Comparison of ENCODE assay signal across 25 cellular contexts in the genomic region with DNA sequence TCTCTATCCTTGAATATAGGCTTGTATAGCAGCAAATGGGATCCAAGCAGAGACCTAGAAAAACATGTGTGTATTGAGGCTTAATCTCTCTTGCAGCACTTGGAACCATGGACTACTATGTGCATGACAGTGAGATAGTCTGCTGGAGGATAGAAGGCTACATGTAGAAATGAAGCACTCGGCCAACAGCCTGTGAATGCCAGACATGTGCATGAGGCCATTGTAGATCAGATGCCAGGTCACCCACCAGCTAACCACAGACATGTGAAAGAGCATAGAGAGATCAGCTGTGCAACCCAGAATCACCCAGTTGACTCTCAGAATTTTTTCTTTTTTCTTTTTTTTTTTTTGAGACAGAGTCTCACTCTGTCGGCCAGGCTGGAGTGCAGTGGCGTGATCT.
DNase-seq lines count a peak whose midpoint lies in the region; ATAC-seq, FAIRE-seq and TF ChIP-seq lines count a peak whose summit lies in the region.
"Had no signal": no experiment of that assay in that cellular context is flagged by ENCODE, and none has a peak within 500 bp of the region (broad histone marks: within the 10 kb centered on the region; RNA-seq: fewer than 3 reads in every experiment).

No MANE protein-coding gene starts in this region.

- TF ChIP-seq POLR2A in GM12891 (IDR thresholded peaks at IDR 0.05; ENCODE audit: low read depth, low read length) = no peak

- no peaks in the 10 kb centered on the region for H3K27me3 ChIP-seq in naive thymus-derived CD4-positive, alpha-beta T cell (ENCODE audit: control insufficient read depth in 2 of 2, insufficient read depth in 2 of 2, low read length in 2 of 2)
- H3K27me3 ChIP-seq in colonic mucosa = no peaks in the 10 kb centered on the region
- H3K27me3 ChIP-seq: spleen, testis had no signal

- peaks cover 0 to 51% (median 6%) of the 10 kb centered on the region in 3 experiments for H3K36me3 ChIP-seq in naive thymus-derived CD4-positive, alpha-beta T cell (ENCODE audit: control insufficient read depth in 2 of 3, insufficient read depth in 3 of 3, low read length in 3 of 3)
- no peaks in the 10 kb centered on the region for H3K36me3 ChIP-seq in colonic mucosa

- POLR2A ChIA-PET in naive thymus-derived CD4-positive, alpha-beta T cell (lab: Charles Lee) = no interaction called here

- peak; percentile 33 for FAIRE-seq in GM12891 (lab: Jason Lieb, UNC)
- FAIRE-seq: HTR-8/SVneo, keratinocyte had no signal

- peaks cover 0 to 6% (median 0%) of the 10 kb centered on the region in 7 donors for H3K4me1 Mint-ChIP-seq in naive thymus-derived CD4-positive, alpha-beta T cell

- intact Hi-C loops in naive thymus-derived CD4-positive, alpha-beta T cell (cut with micrococcal nuclease) = loop anchor here in 1 of 2 donors (5.0 kb wide), 1 partner anchor 140 kb away; no protein-coding TSS in a partner anchor
- intact Hi-C loops in colonic mucosa (cut with DNase I) = no loop called here

- CTCF ChIA-PET in naive thymus-derived CD4-positive, alpha-beta T cell (lab: Charles Lee) = no interaction called here

- no peak for ATAC-seq in naive thymus-derived CD4-positive, alpha-beta T cell
- ATAC-seq in GM18511 (IDR thresholded peaks at IDR 0.05; ENCODE audit: unreplicated experiment) (no peak), HG02571 (IDR thresholded peaks at IDR 0.05; ENCODE audit: unreplicated experiment) (no peak)
- ATAC-seq: effector memory CD8-positive, alpha-beta T cell; naive thymus-derived CD8-positive, alpha-beta T cell; PC-3 had no signal

- no peak overlapping the region for H3K9ac ChIP-seq in colonic mucosa (ENCODE audit: low read depth in 2 of 2, low read length in 2 of 2)

- no peak for TF ChIP-seq CTCF in AG10803 (conservative IDR thresholded peaks at IDR 0.05; ENCODE audit: low read length)
- TF ChIP-seq CTCF in colonic mucosa (IDR thresholded peaks at IDR 0.05) = no peak

- peak; percentile 72 for DNase-seq in AG10803 (ENCODE audit: low read depth)
- DNase-seq in GM12891 (ENCODE audit: insufficient read length, low spot score) = no peak
- peak; percentile 14 for DNase-seq in cerebellum (ENCODE audit: low spot score)
- no peak for DNase-seq in naive thymus-derived CD4-positive, alpha-beta T cell
- no peak for DNase-seq in colonic mucosa
- no peak for DNase-seq in NCI-H1092 treated with DMSO at 0.1 percent for 48 hours (lab: John Stamatoyannopoulos, UW)
- DNase-seq: activated CD4-positive, alpha-beta T cell treated with anti-CD3 and anti-CD28 coated beads, Interleukin-2, amount 50 U/mL, for 1 hour; activated CD8-positive, alpha-beta memory T cell treated with anti-CD3 and anti-CD28 coated beads, Interleukin-2, amount 50 U/mL, for 48 hours; activated naive CD4-positive, alpha-beta T cell; amygdala; caudate nucleus; effector memory CD8-positive, alpha-beta T cell; mammary epithelial cell; naive thymus-derived CD8-positive, alpha-beta T cell; NCI-H1436; NCI-H2171 treated with DMSO at 0.1 percent for 48 hours; PC-3; spleen; stimulated activated CD4-positive, alpha-beta T cell treated with anti-CD3 and anti-CD28 coated beads, Interleukin-4, amount 100 ng/mL, for 4 hours; testis had no signal

- no peak overlapping the region for H3K4me3 ChIP-seq in AG10803 (ENCODE audit: low read length)
- no peak overlapping the region for H3K4me3 ChIP-seq in naive thymus-derived CD4-positive, alpha-beta T cell (ENCODE audit: low read length)
- no peak overlapping the region for H3K4me3 ChIP-seq in colonic mucosa
- H3K4me3 ChIP-seq: spleen, testis had no signal

- H3K27ac ChIP-seq in naive thymus-derived CD4-positive, alpha-beta T cell (ENCODE audit: low read depth, low read length) = no peak overlapping the region
- H3K27ac ChIP-seq in colonic mucosa = no peak overlapping the region
- H3K27ac ChIP-seq: spleen, testis had no signal

- no peaks in the 10 kb centered on the region for H3K9me3 ChIP-seq in naive thymus-derived CD4-positive, alpha-beta T cell (ENCODE audit: control insufficient read depth in 2 of 3, low read length in 3 of 3)
- H3K9me3 ChIP-seq in colonic mucosa = no peaks in the 10 kb centered on the region
- H3K9me3 ChIP-seq: spleen, testis had no signal

- peak overlapping the region in 6 of 9 donors; percentile 5 to 70 (median 33) for H3K27ac Mint-ChIP-seq in naive thymus-derived CD4-positive, alpha-beta T cell
- H3K27ac Mint-ChIP-seq: progenitor cell of endocrine pancreas had no signal

- H3K27me3 Mint-ChIP-seq in naive thymus-derived CD4-positive, alpha-beta T cell = no peaks in the 10 kb centered on the region
- H3K27me3 Mint-ChIP-seq: effector memory CD8-positive, alpha-beta T cell; naive thymus-derived CD8-positive, alpha-beta T cell; progenitor cell of endocrine pancreas had no signal

- no peak overlapping the region for H3K4me3 Mint-ChIP-seq in naive thymus-derived CD4-positive, alpha-beta T cell
- H3K4me3 Mint-ChIP-seq: effector memory CD8-positive, alpha-beta T cell; naive thymus-derived CD8-positive, alpha-beta T cell had no signal

- H3K36me3 Mint-ChIP-seq in naive thymus-derived CD4-positive, alpha-beta T cell = peaks cover 0 to 33% (median 5%) of the 10 kb centered on the region in 5 donors

- H3K4me1 ChIP-seq in naive thymus-derived CD4-positive, alpha-beta T cell (ENCODE audit: control insufficient read depth in 2 of 2, insufficient read depth in 2 of 2, low read length in 2 of 2) = no peaks in the 10 kb centered on the region
- no peaks in the 10 kb centered on the region for H3K4me1 ChIP-seq in colonic mucosa
- H3K4me1 ChIP-seq: spleen, testis had no signal

- H3K9me3 Mint-ChIP-seq in naive thymus-derived CD4-positive, alpha-beta T cell = no peaks in the 10 kb centered on the region
- H3K9me3 Mint-ChIP-seq: effector memory CD8-positive, alpha-beta T cell; naive thymus-derived CD8-positive, alpha-beta T cell had no signal

TF ChIP-seq in GM12891, 5 proteins besides CTCF, POLR2A, EP300 and RAD21:
- TF ChIP-seq POU2F2 (IDR thresholded peaks at IDR 0.05; ENCODE audit: low read depth, low read length) (no peak), PAX5 (IDR thresholded peaks at IDR 0.05; ENCODE audit: insufficient read depth, low read length, severe bottlenecking) (no peak), POLR2AphosphoS5 (IDR thresholded peaks at IDR 0.05; ENCODE audit: low read depth, low read length) (no peak), SPI1 (IDR thresholded peaks at IDR 0.05; ENCODE audit: low read depth, low read length) (no peak), TAF1 (IDR thresholded peaks at IDR 0.05; ENCODE audit: low read depth, low read length) (no peak)

Comparison
In these comparisons a context has a peak if more than half of its experiments do, and no peak if none do; other contexts are left out.
1. DNase-seq: peak in AG10803 (single experiment) and cerebellum (single experiment); none in GM12891 (single experiment), naive thymus-derived CD4-positive, alpha-beta T cell (0 of 9), colonic mucosa (single experiment) and NCI-H1092 treated with DMSO at 0.1 percent for 48 hours (single experiment).